In the genomic region with DNA sequence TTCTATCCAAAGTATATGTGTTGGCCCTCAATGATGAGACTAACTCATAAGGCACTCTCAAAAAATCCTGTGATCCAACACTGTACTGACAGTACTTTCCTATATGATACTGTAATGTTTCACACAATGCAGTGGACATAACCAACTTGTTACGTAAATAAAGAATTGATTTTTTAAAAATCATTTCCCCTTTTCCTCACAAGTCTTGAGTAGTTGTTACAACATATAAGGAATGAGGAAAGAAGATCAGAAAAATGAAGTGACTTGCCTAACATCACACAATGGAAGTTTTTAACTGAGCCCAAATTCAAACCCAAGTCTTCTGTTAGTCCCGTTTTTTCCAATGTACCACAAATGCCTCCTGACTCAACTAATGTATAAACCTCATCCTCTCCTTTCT, we compare ENCODE assay signal across 1 cellular context.
TF ChIP-seq lines count a peak whose summit lies in the region.

No MANE protein-coding gene starts in this region.

TF ChIP-seq in GM23338, 12 proteins besides CTCF, POLR2A, EP300 and RAD21 (continued from another document):
- TF ChIP-seq, protein P1, sequence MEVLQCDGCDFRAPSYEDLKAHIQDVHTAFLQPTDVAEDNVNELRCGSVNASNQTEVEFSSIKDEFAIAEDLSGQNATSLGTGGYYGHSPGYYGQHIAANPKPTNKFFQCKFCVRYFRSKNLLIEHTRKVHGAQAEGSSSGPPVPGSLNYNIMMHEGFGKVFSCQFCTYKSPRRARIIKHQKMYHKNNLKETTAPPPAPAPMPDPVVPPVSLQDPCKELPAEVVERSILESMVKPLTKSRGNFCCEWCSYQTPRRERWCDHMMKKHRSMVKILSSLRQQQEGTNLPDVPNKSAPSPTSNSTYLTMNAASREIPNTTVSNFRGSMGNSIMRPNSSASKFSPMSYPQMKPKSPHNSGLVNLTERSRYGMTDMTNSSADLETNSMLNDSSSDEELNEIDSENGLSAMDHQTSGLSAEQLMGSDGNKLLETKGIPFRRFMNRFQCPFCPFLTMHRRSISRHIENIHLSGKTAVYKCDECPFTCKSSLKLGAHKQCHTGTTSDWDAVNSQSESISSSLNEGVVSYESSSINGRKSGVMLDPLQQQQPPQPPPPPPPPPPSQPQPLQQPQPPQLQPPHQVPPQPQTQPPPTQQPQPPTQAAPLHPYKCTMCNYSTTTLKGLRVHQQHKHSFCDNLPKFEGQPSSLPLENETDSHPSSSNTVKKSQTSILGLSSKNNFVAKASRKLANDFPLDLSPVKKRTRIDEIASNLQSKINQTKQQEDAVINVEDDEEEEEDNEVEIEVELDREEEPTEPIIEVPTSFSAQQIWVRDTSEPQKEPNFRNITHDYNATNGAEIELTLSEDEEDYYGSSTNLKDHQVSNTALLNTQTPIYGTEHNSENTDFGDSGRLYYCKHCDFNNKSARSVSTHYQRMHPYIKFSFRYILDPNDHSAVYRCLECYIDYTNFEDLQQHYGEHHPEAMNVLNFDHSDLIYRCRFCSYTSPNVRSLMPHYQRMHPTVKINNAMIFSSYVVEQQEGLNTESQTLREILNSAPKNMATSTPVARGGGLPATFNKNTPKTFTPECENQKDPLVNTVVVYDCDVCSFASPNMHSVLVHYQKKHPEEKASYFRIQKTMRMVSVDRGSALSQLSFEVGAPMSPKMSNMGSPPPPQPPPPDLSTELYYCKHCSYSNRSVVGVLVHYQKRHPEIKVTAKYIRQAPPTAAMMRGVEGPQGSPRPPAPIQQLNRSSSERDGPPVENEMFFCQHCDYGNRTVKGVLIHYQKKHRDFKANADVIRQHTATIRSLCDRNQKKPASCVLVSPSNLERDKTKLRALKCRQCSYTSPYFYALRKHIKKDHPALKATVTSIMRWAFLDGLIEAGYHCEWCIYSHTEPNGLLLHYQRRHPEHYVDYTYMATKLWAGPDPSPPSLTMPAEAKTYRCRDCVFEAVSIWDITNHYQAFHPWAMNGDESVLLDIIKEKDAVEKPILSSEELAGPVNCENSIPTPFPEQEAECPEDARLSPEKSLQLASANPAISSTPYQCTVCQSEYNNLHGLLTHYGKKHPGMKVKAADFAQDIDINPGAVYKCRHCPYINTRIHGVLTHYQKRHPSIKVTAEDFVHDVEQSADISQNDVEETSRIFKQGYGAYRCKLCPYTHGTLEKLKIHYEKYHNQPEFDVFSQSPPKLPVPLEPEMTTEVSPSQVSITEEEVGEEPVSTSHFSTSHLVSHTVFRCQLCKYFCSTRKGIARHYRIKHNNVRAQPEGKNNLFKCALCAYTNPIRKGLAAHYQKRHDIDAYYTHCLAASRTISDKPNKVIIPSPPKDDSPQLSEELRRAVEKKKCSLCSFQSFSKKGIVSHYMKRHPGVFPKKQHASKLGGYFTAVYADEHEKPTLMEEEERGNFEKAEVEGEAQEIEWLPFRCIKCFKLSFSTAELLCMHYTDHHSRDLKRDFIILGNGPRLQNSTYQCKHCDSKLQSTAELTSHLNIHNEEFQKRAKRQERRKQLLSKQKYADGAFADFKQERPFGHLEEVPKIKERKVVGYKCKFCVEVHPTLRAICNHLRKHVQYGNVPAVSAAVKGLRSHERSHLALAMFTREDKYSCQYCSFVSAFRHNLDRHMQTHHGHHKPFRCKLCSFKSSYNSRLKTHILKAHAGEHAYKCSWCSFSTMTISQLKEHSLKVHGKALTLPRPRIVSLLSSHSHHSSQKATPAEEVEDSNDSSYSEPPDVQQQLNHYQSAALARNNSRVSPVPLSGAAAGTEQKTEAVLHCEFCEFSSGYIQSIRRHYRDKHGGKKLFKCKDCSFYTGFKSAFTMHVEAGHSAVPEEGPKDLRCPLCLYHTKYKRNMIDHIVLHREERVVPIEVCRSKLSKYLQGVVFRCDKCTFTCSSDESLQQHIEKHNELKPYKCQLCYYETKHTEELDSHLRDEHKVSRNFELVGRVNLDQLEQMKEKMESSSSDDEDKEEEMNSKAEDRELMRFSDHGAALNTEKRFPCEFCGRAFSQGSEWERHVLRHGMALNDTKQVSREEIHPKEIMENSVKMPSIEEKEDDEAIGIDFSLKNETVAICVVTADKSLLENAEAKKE (CRISPR knock-in tag; IDR thresholded peaks at IDR 0.05): no peak
- TF ChIP-seq JUNB (IDR thresholded peaks at IDR 0.05; ENCODE audit: unreplicated experiment) (no peak), ZNF331 (CRISPR knock-in tag; IDR thresholded peaks at IDR 0.05; ENCODE audit: low read depth) (no peak), EZH2phosphoT487 (IDR thresholded peaks at IDR 0.05; ENCODE audit: unreplicated experiment) (no peak)
